8 cellular contexts compared by ENCODE assay signal in genomic region chr14:62126885-62127478, GRCh38.
DNase-seq lines count a peak whose midpoint lies in the region; ATAC-seq and TF ChIP-seq lines count a peak whose summit lies in the region.

No MANE protein-coding gene starts in this region.

- TF ChIP-seq CTCF in AG04449 (IDR thresholded peaks at IDR 0.05; ENCODE audit: insufficient read depth, low read length, missing control alignments) (peak; percentile 59), GM12874 (IDR thresholded peaks at IDR 0.05; ENCODE audit: insufficient read depth, low read depth, low read length) (peak; percentile 59), fibroblast of the aortic adventitia (IDR thresholded peaks at IDR 0.05; ENCODE audit: insufficient read depth, low read length) (peak; percentile 85)

- CTCF ChIA-PET in AG04449 (lab: Yijun Ruan, JAX), result interaction anchor here (0.6 to 8.2 kb wide), 48 partner anchors 11 to 1150 kb away, joined by 3 to 180 read pairs (median 3); no protein-coding TSS in a partner anchor

- H3K4me3 Mint-ChIP-seq in T-helper 17 cell, result no peak overlapping the region

- H3K9me3 ChIP-seq in T-helper 17 cell (ENCODE audit: control insufficient read depth, low read length, poor library complexity, severe bottlenecking), result no peaks in the 10 kb centered on the region

- H3K4me1 Mint-ChIP-seq in T-helper 17 cell, result no peaks in the 10 kb centered on the region

- ATAC-seq in HG02884 (IDR thresholded peaks at IDR 0.05; ENCODE audit: unreplicated experiment), result peak; percentile 64
- ATAC-seq in T-helper 17 cell, result peak; percentile 65
- ATAC-seq in HG03045 (IDR thresholded peaks at IDR 0.05; ENCODE audit: unreplicated experiment), result no peak

- no peak overlapping the region for H3K27ac Mint-ChIP-seq in T-helper 17 cell

- H3K27me3 Mint-ChIP-seq in T-helper 17 cell, result peaks cover 82% of the 10 kb centered on the region

- peak; percentile 49 for DNase-seq in AG04449 (ENCODE audit: low read depth, low spot score)
- DNase-seq in NCI-H1930 (lab: John Stamatoyannopoulos, UW), result peak; percentile 27 to 53
- no peak for DNase-seq in T-helper 17 cell
- DNase-seq in fibroblast of the aortic adventitia (ENCODE audit: low read depth), result peak; percentile 76
- peak; percentile 83 for DNase-seq in pons (ENCODE audit: low spot score)

- POLR2A ChIA-PET in AG04449 (lab: Yijun Ruan, JAX), result interaction anchor here (0.5 to 0.6 kb wide), 2 partner anchors 202 to 716 kb away, joined by 3 read pairs; no protein-coding TSS in a partner anchor

- no peak overlapping the region for H3K4me3 ChIP-seq in AG04449 (ENCODE audit: low read depth, low read length)
- H3K4me3 ChIP-seq in fibroblast of the aortic adventitia (ENCODE audit: low read depth, low read length), result no peak overlapping the region

- no peaks in the 10 kb centered on the region for H3K36me3 Mint-ChIP-seq in T-helper 17 cell (ENCODE audit: low read depth)

Comparison
In these comparisons a context has a peak if more than half of its experiments do, and no peak if none do; other contexts are left out.
1. DNase-seq: peak in AG04449 (single experiment), NCI-H1930 (2 of 2), fibroblast of the aortic adventitia (single experiment) and pons (single experiment); none in T-helper 17 cell (0 of 3).
2. Peak in every context shown above with its lines, with median percentiles within 50 percentile points of each other: CTCF ChIP-seq.